In genomic region chr1:230307213-230307612, GRCh38 we compare ENCODE assay signal across 16 cellular contexts.
DNase-seq lines count a peak whose midpoint lies in the region; ATAC-seq, FAIRE-seq and TF ChIP-seq lines count a peak whose summit lies in the region.
"Had no signal": no experiment of that assay in that cellular context is flagged by ENCODE, and none has a peak within 500 bp of the region (broad histone marks: within the 10 kb centered on the region; RNA-seq: fewer than 3 reads in every experiment).

No MANE protein-coding gene starts in this region.

- no peaks in the 10 kb centered on the region for H3K4me1 ChIP-seq in foreskin keratinocyte
- H3K4me1 ChIP-seq: Caco-2 had no signal

- TF ChIP-seq POLR2A in GM12891 (IDR thresholded peaks at IDR 0.05; ENCODE audit: low read depth, low read length) = no peak

- peaks cover 5% of the 10 kb centered on the region for H3K27me3 ChIP-seq in foreskin keratinocyte
- H3K27me3 ChIP-seq: dorsolateral prefrontal cortex, MG63, right lobe of liver had no signal

- CTCF ChIA-PET in RWPE1 (lab: Yijun Ruan, JAX) = no interaction called here

- H3K4me1 Mint-ChIP-seq in stimulated activated naive CD8-positive, alpha-beta T cell treated with anti-CD3 and anti-CD28 coated beads, Interleukin-15, amount 100 ng/mL, for 72 hours = peaks cover 43% of the 10 kb centered on the region

- peak overlapping the region; percentile 44; the same call in 1 of the 2 replicates for H3K27ac ChIP-seq in RWPE1
- no peak overlapping the region for H3K27ac ChIP-seq in foreskin keratinocyte
- H3K27ac ChIP-seq: dorsolateral prefrontal cortex, right lobe of liver had no signal

- POLR2A ChIA-PET in RWPE1 (lab: Yijun Ruan, JAX; ENCODE audit: low non-redundant PET) = no interaction called here

- peaks cover 19% of the 10 kb centered on the region for H3K27me3 Mint-ChIP-seq in stimulated activated naive CD8-positive, alpha-beta T cell treated with anti-CD3 and anti-CD28 coated beads, Interleukin-15, amount 100 ng/mL, for 72 hours

- TF ChIP-seq CTCF in RWPE1 (conservative IDR thresholded peaks at IDR 0.05; ENCODE audit: low read depth) (no peak), foreskin keratinocyte (conservative IDR thresholded peaks at IDR 0.05) (no peak)

- intact Hi-C loops in left cardiac atrium (cut with DNase I) = loop anchor here in 1 of 2 donors (10.0 kb wide), 1 partner anchor 642 kb away; no protein-coding TSS in a partner anchor

- DNase-seq in stimulated activated naive CD8-positive, alpha-beta T cell treated with anti-CD3 and anti-CD28 coated beads, Interleukin-15, amount 100 ng/mL, for 72 hours = no peak
- DNase-seq in stimulated activated naive CD8-positive, alpha-beta T cell treated with anti-CD3 and anti-CD28 coated beads, Interleukin-15, Interleukin-2, amounts not matched to agents 100 U/mL and 50 U/mL, for 24 hours = no peak
- DNase-seq in RWPE1 (ENCODE audit: low spot score) (peak; percentile 32), foreskin keratinocyte (peak; percentile 35 to 70), inferior parietal cortex (ENCODE audit: extremely low spot score) (no peak), left cardiac atrium (no peak), NCI-H1417 (lab: John Stamatoyannopoulos, UW) (no peak), GM12891 (ENCODE audit: insufficient read length, low spot score) (no peak)
- DNase-seq: activated effector memory CD4-positive, alpha-beta T cell treated with Interleukin-2 at 50 U/mL for 16 hours; Caco-2; MG63; NCI-H2107; right lobe of liver; stimulated activated CD4-positive, alpha-beta T cell treated with anti-CD3 and anti-CD28 coated beads, Interleukin-2, amount 100 ng/mL, for 48 hours; trophoblast cell had no signal

- H3K27ac Mint-ChIP-seq in stimulated activated naive CD8-positive, alpha-beta T cell treated with anti-CD3 and anti-CD28 coated beads, Interleukin-15, amount 100 ng/mL, for 72 hours = peak overlapping the region; percentile 16 to 60

- no peaks in the 10 kb centered on the region for H3K9me3 Mint-ChIP-seq in stimulated activated naive CD8-positive, alpha-beta T cell treated with anti-CD3 and anti-CD28 coated beads, Interleukin-15, amount 100 ng/mL, for 72 hours

- H3K4me3 Mint-ChIP-seq in stimulated activated naive CD8-positive, alpha-beta T cell treated with anti-CD3 and anti-CD28 coated beads, Interleukin-15, amount 100 ng/mL, for 72 hours = no peak overlapping the region

- no peak for ATAC-seq in stimulated activated naive CD8-positive, alpha-beta T cell treated with anti-CD3 and anti-CD28 coated beads, Interleukin-15, amount 100 ng/mL, for 72 hours
- ATAC-seq in stimulated activated naive CD8-positive, alpha-beta T cell treated with anti-CD3 and anti-CD28 coated beads, Interleukin-15, Interleukin-2, amounts not matched to agents 100 U/mL and 50 U/mL, for 24 hours = no peak
- peak; percentile 60 for ATAC-seq in foreskin keratinocyte
- ATAC-seq in left cardiac atrium = no peak

- FAIRE-seq in GM12891 (lab: Jason Lieb, UNC) = no peak

TF ChIP-seq in GM12891, 5 proteins besides CTCF, POLR2A, EP300 and RAD21:
- TF ChIP-seq POU2F2 (IDR thresholded peaks at IDR 0.05; ENCODE audit: low read depth, low read length) (no peak), PAX5 (IDR thresholded peaks at IDR 0.05; ENCODE audit: insufficient read depth, low read length, severe bottlenecking) (no peak), SPI1 (IDR thresholded peaks at IDR 0.05; ENCODE audit: low read depth, low read length) (no peak)

Comparison
In these comparisons a context has a peak if more than half of its experiments do, and no peak if none do; other contexts are left out.
1. DNase-seq: peak in RWPE1 (single experiment) and foreskin keratinocyte (2 of 2); none in stimulated activated naive CD8-positive, alpha-beta T cell treated with anti-CD3 and anti-CD28 coated beads, Interleukin-15, amount 100 ng/mL, for 72 hours (0 of 2), stimulated activated naive CD8-positive, alpha-beta T cell treated with anti-CD3 and anti-CD28 coated beads, Interleukin-15, Interleukin-2, amounts not matched to agents 100 U/mL and 50 U/mL, for 24 hours (single experiment), inferior parietal cortex (single experiment), left cardiac atrium (single experiment), NCI-H1417 (0 of 3) and GM12891 (single experiment).